In the genomic region with DNA sequence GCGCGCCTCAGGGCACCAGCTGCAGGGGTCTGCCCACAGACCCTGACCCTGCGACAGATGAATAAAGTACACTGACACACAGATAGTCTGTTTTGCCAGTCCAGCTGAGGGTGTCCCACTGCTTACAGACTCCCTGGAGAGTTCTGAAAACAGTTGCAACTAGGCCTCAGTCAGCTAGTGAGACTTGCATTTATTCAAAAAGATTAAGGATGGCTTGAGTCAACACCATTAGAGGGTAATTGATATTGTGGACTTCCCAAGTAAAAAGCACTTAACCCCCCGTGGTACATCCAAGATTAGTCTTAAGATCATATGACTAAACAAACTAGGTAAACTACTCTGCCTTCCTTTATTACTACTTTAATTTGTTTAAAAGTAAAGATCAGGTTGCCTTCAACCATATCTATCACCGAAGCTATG, we compare ENCODE assay signal across 14 cellular contexts. TPM values are rescaled to one million over a fixed set of nuclear protein-coding genes. Genes with fewer than 3 reads are reported as not detected.
DNase-seq lines count a peak whose midpoint lies in the region; ATAC-seq and TF ChIP-seq lines count a peak whose summit lies in the region.
"Had no signal": no experiment of that assay in that cellular context is flagged by ENCODE, and none has a peak within 500 bp of the region (broad histone marks: within the 10 kb centered on the region; RNA-seq: fewer than 3 reads in every experiment).

No MANE protein-coding gene starts in this region.

- no peaks in the 10 kb centered on the region for H3K27me3 Mint-ChIP-seq in activated naive CD4-positive, alpha-beta T cell treated with anti-CD3 and anti-CD28 coated beads, Interleukin-2, amount 10 ng/mL, durations not matched to agents 7 days and 5 days
- no peaks in the 10 kb centered on the region for H3K27me3 Mint-ChIP-seq in activated B cell treated with CpG ODN at 0.5 μM for 24 hours
- no peaks in the 10 kb centered on the region for H3K27me3 Mint-ChIP-seq in naive thymus-derived CD8-positive, alpha-beta T cell

- intact Hi-C loops in activated B cell treated with CpG ODN at 0.5 μM for 24 hours (cut with micrococcal nuclease): no loop called here

- DNase-seq in activated naive CD4-positive, alpha-beta T cell treated with anti-CD3 and anti-CD28 coated beads, Interleukin-2, amount 10 ng/mL, durations not matched to agents 7 days and 5 days: no peak
- DNase-seq in activated naive CD4-positive, alpha-beta T cell (lab: John Stamatoyannopoulos, UW): no peak
- peak; percentile 25 to 88 (median 82) for DNase-seq in NCI-H1417 (lab: John Stamatoyannopoulos, UW)
- DNase-seq in activated B cell treated with CpG ODN at 0.5 μM for 24 hours: no peak
- no peak for DNase-seq in naive thymus-derived CD8-positive, alpha-beta T cell
- DNase-seq in ACHN: no peak
- DNase-seq in kidney tubule cell (ENCODE audit: low spot score): no peak
- DNase-seq: activated CD4-positive, alpha-beta T cell treated with anti-CD3 and anti-CD28 coated beads, Interleukin-2, amount 50 U/mL, for 48 hours; activated naive CD4-positive, alpha-beta T cell treated with anti-CD3 and anti-CD28 coated beads for 36 hours; DMS153; NCI-H1105 treated with DMSO at 0.1 percent for 48 hours; SIG-M5; stimulated activated naive CD4-positive, alpha-beta T cell had no signal

- no peaks in the 10 kb centered on the region for H3K9me3 Mint-ChIP-seq in activated naive CD4-positive, alpha-beta T cell treated with anti-CD3 and anti-CD28 coated beads, Interleukin-2, amount 10 ng/mL, durations not matched to agents 7 days and 5 days
- H3K9me3 Mint-ChIP-seq in activated B cell treated with CpG ODN at 0.5 μM for 24 hours: no peaks in the 10 kb centered on the region
- H3K9me3 Mint-ChIP-seq in naive thymus-derived CD8-positive, alpha-beta T cell: no peaks in the 10 kb centered on the region
- H3K9me3 Mint-ChIP-seq: activated naive CD4-positive, alpha-beta T cell treated with anti-CD3 and anti-CD28 coated beads for 36 hours had no signal

- TF ChIP-seq CTCF in activated B cell treated with CpG ODN at 0.5 μM for 24 hours (IDR thresholded peaks at IDR 0.05): no peak

- no peak overlapping the region for H3K4me3 Mint-ChIP-seq in activated naive CD4-positive, alpha-beta T cell treated with anti-CD3 and anti-CD28 coated beads, Interleukin-2, amount 10 ng/mL, durations not matched to agents 7 days and 5 days
- no peak overlapping the region for H3K4me3 Mint-ChIP-seq in activated B cell treated with CpG ODN at 0.5 μM for 24 hours
- H3K4me3 Mint-ChIP-seq in naive thymus-derived CD8-positive, alpha-beta T cell: no peak overlapping the region
- H3K4me3 Mint-ChIP-seq: activated naive CD4-positive, alpha-beta T cell treated with anti-CD3 and anti-CD28 coated beads for 36 hours had no signal

- ATAC-seq in activated B cell treated with CpG ODN at 0.5 μM for 24 hours (ENCODE audit: low read depth) (no peak), GM21576 (IDR thresholded peaks at IDR 0.05; ENCODE audit: unreplicated experiment) (no peak)
- no peak for ATAC-seq in naive thymus-derived CD8-positive, alpha-beta T cell

- H3K27ac Mint-ChIP-seq in activated naive CD4-positive, alpha-beta T cell treated with anti-CD3 and anti-CD28 coated beads, Interleukin-2, amount 10 ng/mL, durations not matched to agents 7 days and 5 days: peak overlapping the region; percentile 2
- H3K27ac Mint-ChIP-seq in activated B cell treated with CpG ODN at 0.5 μM for 24 hours: peak overlapping the region; percentile 12
- H3K27ac Mint-ChIP-seq in naive thymus-derived CD8-positive, alpha-beta T cell: peak overlapping the region in 6 of 10 donors; percentile 14 to 67 (median 42)
- H3K27ac Mint-ChIP-seq: activated naive CD4-positive, alpha-beta T cell treated with anti-CD3 and anti-CD28 coated beads for 36 hours had no signal

- POLR2A ChIA-PET in activated B cell treated with CpG ODN at 0.5 μM for 24 hours (lab: Charles Lee): interaction anchor here (1.2 kb wide), 1 partner anchor 11 kb away, joined by 5 read pairs; a partner anchor contains a TSS
- POLR2A ChIA-PET in naive thymus-derived CD8-positive, alpha-beta T cell (lab: Charles Lee): interaction anchor here (2.4 kb wide), 1 partner anchor 10 kb away, joined by 11 read pairs; a partner anchor contains a TSS

- in situ Hi-C loops in ACHN (cut with HindIII; ENCODE audit: low pct_ligation_motif_present, low pct_unique_long_range_greater_than_20kb, low sequenced_read_pairs): no loop called here

- peaks cover 2% of the 10 kb centered on the region for H3K4me1 Mint-ChIP-seq in activated naive CD4-positive, alpha-beta T cell treated with anti-CD3 and anti-CD28 coated beads, Interleukin-2, amount 10 ng/mL, durations not matched to agents 7 days and 5 days
- no peaks in the 10 kb centered on the region for H3K4me1 Mint-ChIP-seq in activated B cell treated with CpG ODN at 0.5 μM for 24 hours
- H3K4me1 Mint-ChIP-seq in naive thymus-derived CD8-positive, alpha-beta T cell: peaks cover 0 to 5% (median 1%) of the 10 kb centered on the region in 4 donors

- peaks cover 30% of the 10 kb centered on the region for H3K36me3 Mint-ChIP-seq in activated naive CD4-positive, alpha-beta T cell treated with anti-CD3 and anti-CD28 coated beads, Interleukin-2, amount 10 ng/mL, durations not matched to agents 7 days and 5 days
- H3K36me3 Mint-ChIP-seq in activated B cell treated with CpG ODN at 0.5 μM for 24 hours (ENCODE audit: low read depth): peaks cover 46% of the 10 kb centered on the region
- peaks cover 0 to 59% (median 0%) of the 10 kb centered on the region in 3 donors for H3K36me3 Mint-ChIP-seq in naive thymus-derived CD8-positive, alpha-beta T cell

- CTCF ChIA-PET in activated naive CD4-positive, alpha-beta T cell treated with anti-CD3 and anti-CD28 coated beads, Interleukin-2, amount 10 ng/mL, durations not matched to agents 7 days and 5 days (lab: Charles Lee): interaction anchor here (0.6 kb wide), 1 partner anchor 27 kb away, joined by 3 read pairs; no protein-coding TSS in a partner anchor
- CTCF ChIA-PET in activated B cell treated with CpG ODN at 0.5 μM for 24 hours (lab: Charles Lee): no interaction called here

RNA-seq across cellular contexts. Expression of a gene that starts 11.1 kb away (rescaled TPM):
- 38.6 and 42.9 TPM in 2 replicates for total RNA-seq in activated B cell treated with CpG ODN at 0.5 μM for 24 hours
- total RNA-seq in naive thymus-derived CD8-positive, alpha-beta T cell: 10 to 100 TPM; 36.8 to 46.3 TPM
- polyA plus RNA-seq in naive thymus-derived CD8-positive, alpha-beta T cell: 10 to 100 TPM; 14.7 to 26.1 (median 20.6) TPM

Comparison
In these comparisons a context has a peak if more than half of its experiments do, and no peak if none do; other contexts are left out.
1. DNase-seq: peak in NCI-H1417 (3 of 3); none in activated naive CD4-positive, alpha-beta T cell treated with anti-CD3 and anti-CD28 coated beads, Interleukin-2, amount 10 ng/mL, durations not matched to agents 7 days and 5 days (single experiment), activated naive CD4-positive, alpha-beta T cell (0 of 4), activated B cell treated with CpG ODN at 0.5 μM for 24 hours (single experiment), naive thymus-derived CD8-positive, alpha-beta T cell (0 of 10), ACHN (single experiment) and kidney tubule cell (single experiment).
2. Peak in every context shown above with its lines, with median percentiles within 50 percentile points of each other: H3K27ac Mint-ChIP-seq.